3 cellular contexts compared by ENCODE assay signal in genomic region chr17:59275618-59276017, GRCh38.
TF ChIP-seq lines count a peak whose summit lies in the region.

No MANE protein-coding gene starts in this region.

TF ChIP-seq in A549, 52 proteins besides CTCF, POLR2A, EP300 and RAD21:
- no peak for TF ChIP-seq ZSCAN20 (CRISPR knock-in tag; IDR thresholded peaks at IDR 0.05)
- no peak for TF ChIP-seq PHF8 (IDR thresholded peaks at IDR 0.05; ENCODE audit: borderline replicate concordance, low read depth)
- no peak for TF ChIP-seq ELK1 (IDR thresholded peaks at IDR 0.05; ENCODE audit: low read depth, low read length)
- TF ChIP-seq KDM1A (IDR thresholded peaks at IDR 0.05; ENCODE audit: low read depth), result no peak
- TF ChIP-seq CBX8 (IDR thresholded peaks at IDR 0.05), result no peak
- no peak for TF ChIP-seq FOSB (CRISPR knock-in tag; IDR thresholded peaks at IDR 0.05)
- no peak for TF ChIP-seq MAZ (IDR thresholded peaks at IDR 0.05; ENCODE audit: borderline replicate concordance, low read depth, low read length)

TF ChIP-seq in SK-N-SH, 30 proteins besides CTCF, POLR2A, EP300 and RAD21:
- no peak for TF ChIP-seq REST (IDR thresholded peaks at IDR 0.05; ENCODE audit: low read depth, low read length)
- no peak for TF ChIP-seq MAX (IDR thresholded peaks at IDR 0.05; ENCODE audit: low read depth)
- TF ChIP-seq NFIC (IDR thresholded peaks at IDR 0.05; ENCODE audit: borderline replicate concordance), result no peak
- TF ChIP-seq POLR2AphosphoS5 (IDR thresholded peaks at IDR 0.05; ENCODE audit: low read depth, low read length), result 0 out of 2 replicates have a peak, but pooled peaks have one; percentile 17
- TF ChIP-seq TCF12 (IDR thresholded peaks at IDR 0.05), result peak; percentile 80
- TF ChIP-seq EZH2phosphoT487 (IDR thresholded peaks at IDR 0.05; ENCODE audit: borderline replicate concordance, low read depth), result no peak
- no peak for TF ChIP-seq RFX5 (IDR thresholded peaks at IDR 0.05; ENCODE audit: low read length)
- no peak for TF ChIP-seq TAF1 (IDR thresholded peaks at IDR 0.05; ENCODE audit: borderline replicate concordance, low read depth, low read length)
- TF ChIP-seq YY1 (IDR thresholded peaks at IDR 0.05; ENCODE audit: low read depth), result no peak
- no peak for TF ChIP-seq FOXM1 (IDR thresholded peaks at IDR 0.05; ENCODE audit: low read depth)
- peak; percentile 62 for TF ChIP-seq PBX3 (IDR thresholded peaks at IDR 0.05)
- TF ChIP-seq SIN3A (IDR thresholded peaks at IDR 0.05; ENCODE audit: borderline replicate concordance, low read depth, low read length), result no peak
- TF ChIP-seq NRF1 (IDR thresholded peaks at IDR 0.05; ENCODE audit: low read depth, low read length), result no peak
- no peak for TF ChIP-seq JUND (IDR thresholded peaks at IDR 0.05)
- no peak for TF ChIP-seq USF1 (IDR thresholded peaks at IDR 0.05; ENCODE audit: borderline replicate concordance, low read depth)
- TF ChIP-seq GATA2 (CRISPR knock-in tag; IDR thresholded peaks at IDR 0.05), result peak; percentile 63
- no peak for TF ChIP-seq CHD2 (IDR thresholded peaks at IDR 0.05; ENCODE audit: low read length, partially characterized antibody)

TF ChIP-seq in K562, 482 proteins besides CTCF, POLR2A, EP300 and RAD21:
- no peak for TF ChIP-seq POLR2B (IDR thresholded peaks at IDR 0.05; ENCODE audit: low read depth, partially characterized antibody)
- TF ChIP-seq PCBP2 (IDR thresholded peaks at IDR 0.05; ENCODE audit: low read depth, low read length, poor library complexity, severe bottlenecking), result no peak
- no peak for TF ChIP-seq BRD9 (IDR thresholded peaks at IDR 0.05; ENCODE audit: low read depth, partially characterized antibody)
- no peak for TF ChIP-seq FOXP1 (CRISPR knock-in tag; IDR thresholded peaks at IDR 0.05)
- TF ChIP-seq, protein P1, sequence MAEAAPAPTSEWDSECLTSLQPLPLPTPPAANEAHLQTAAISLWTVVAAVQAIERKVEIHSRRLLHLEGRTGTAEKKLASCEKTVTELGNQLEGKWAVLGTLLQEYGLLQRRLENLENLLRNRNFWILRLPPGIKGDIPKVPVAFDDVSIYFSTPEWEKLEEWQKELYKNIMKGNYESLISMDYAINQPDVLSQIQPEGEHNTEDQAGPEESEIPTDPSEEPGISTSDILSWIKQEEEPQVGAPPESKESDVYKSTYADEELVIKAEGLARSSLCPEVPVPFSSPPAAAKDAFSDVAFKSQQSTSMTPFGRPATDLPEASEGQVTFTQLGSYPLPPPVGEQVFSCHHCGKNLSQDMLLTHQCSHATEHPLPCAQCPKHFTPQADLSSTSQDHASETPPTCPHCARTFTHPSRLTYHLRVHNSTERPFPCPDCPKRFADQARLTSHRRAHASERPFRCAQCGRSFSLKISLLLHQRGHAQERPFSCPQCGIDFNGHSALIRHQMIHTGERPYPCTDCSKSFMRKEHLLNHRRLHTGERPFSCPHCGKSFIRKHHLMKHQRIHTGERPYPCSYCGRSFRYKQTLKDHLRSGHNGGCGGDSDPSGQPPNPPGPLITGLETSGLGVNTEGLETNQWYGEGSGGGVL (CRISPR knock-in tag; IDR thresholded peaks at IDR 0.05), result no peak
- TF ChIP-seq, protein P2, sequence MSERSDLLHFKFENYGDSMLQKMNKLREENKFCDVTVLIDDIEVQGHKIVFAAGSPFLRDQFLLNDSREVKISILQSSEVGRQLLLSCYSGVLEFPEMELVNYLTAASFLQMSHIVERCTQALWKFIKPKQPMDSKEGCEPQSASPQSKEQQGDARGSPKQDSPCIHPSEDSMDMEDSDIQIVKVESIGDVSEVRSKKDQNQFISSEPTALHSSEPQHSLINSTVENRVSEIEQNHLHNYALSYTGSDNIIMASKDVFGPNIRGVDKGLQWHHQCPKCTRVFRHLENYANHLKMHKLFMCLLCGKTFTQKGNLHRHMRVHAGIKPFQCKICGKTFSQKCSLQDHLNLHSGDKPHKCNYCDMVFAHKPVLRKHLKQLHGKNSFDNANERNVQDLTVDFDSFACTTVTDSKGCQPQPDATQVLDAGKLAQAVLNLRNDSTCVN (CRISPR knock-in tag; IDR thresholded peaks at IDR 0.05), result no peak
- TF ChIP-seq TSC22D4 (tag; IDR thresholded peaks at IDR 0.05), result no peak
- TF ChIP-seq LEF1 (IDR thresholded peaks at IDR 0.05), result no peak
- no peak for TF ChIP-seq IRF2 (CRISPR knock-in tag; IDR thresholded peaks at IDR 0.05)
- no peak for TF ChIP-seq RBM17 (IDR thresholded peaks at IDR 0.05; ENCODE audit: borderline replicate concordance, low read depth, low read length)
- no peak for TF ChIP-seq TEAD1 (CRISPR knock-in tag; IDR thresholded peaks at IDR 0.05)
- TF ChIP-seq SFPQ (IDR thresholded peaks at IDR 0.05; ENCODE audit: low read depth, low read length), result no peak
- TF ChIP-seq BRCA1 (IDR thresholded peaks at IDR 0.05), result no peak
- no peak for TF ChIP-seq BRCA1 (CRISPR knock-in tag; IDR thresholded peaks at IDR 0.05)
- no peak for TF ChIP-seq SREBF2 (CRISPR knock-in tag; IDR thresholded peaks at IDR 0.05)
- TF ChIP-seq RFX7 (CRISPR knock-in tag; IDR thresholded peaks at IDR 0.05), result no peak
- no peak for TF ChIP-seq TCF7 (IDR thresholded peaks at IDR 0.05; ENCODE audit: borderline replicate concordance)
- no peak for TF ChIP-seq ZNF134 (CRISPR knock-in tag; conservative IDR thresholded peaks at IDR 0.05)
- TF ChIP-seq SMARCE1 (IDR thresholded peaks at IDR 0.05), result no peak
